In the genomic region with DNA sequence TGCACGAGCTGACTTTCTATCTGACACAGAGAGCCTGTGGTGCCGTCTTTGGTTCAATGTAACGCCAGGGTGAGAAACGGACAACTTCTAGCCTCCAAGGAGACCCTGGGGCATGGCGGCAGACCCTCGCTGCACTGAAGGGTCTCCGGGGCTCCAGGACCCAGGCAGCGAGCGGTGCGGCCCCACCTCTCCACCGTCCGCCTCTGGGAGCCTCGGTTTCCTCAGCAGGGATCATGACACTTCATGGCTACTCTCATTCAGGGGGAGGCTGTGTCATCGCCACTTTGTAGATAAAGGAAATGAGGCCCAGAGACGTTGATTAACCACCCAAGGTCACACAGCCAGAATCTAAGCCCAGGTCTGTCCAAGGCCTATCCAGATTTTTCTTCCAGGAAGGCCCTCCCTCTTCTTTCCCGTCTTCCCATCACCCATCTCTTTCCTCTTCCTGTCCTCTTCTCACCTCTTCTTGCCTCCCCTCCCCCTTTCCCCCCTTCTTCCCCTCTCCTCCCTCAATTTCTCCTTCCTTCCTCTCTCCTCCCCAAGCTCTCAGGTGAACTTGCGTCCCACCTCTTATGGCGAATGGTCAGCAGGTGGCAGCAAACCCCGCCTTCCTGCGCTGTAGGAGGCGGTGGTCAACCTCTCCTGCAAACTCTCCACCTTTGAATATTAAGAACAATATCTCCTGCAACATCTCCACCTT, we compare ENCODE assay signal across 11 cellular contexts.
DNase-seq lines count a peak whose midpoint lies in the region; ATAC-seq, FAIRE-seq and TF ChIP-seq lines count a peak whose summit lies in the region.
"Had no signal": no experiment of that assay in that cellular context is flagged by ENCODE, and none has a peak within 500 bp of the region (broad histone marks: within the 10 kb centered on the region; RNA-seq: fewer than 3 reads in every experiment).

No MANE protein-coding gene starts in this region.

- H3K4me3 Mint-ChIP-seq in activated CD4-positive, alpha-beta T cell treated with anti-CD3 and anti-CD28 coated beads for 36 hours, result no peak overlapping the region

- no peaks in the 10 kb centered on the region for H3K9me3 Mint-ChIP-seq in activated CD4-positive, alpha-beta T cell treated with anti-CD3 and anti-CD28 coated beads for 36 hours (ENCODE audit: low read depth)

- H3K27me3 ChIP-seq in bronchial epithelial cell (ENCODE audit: control insufficient read depth, insufficient read depth, low read length) (no peaks in the 10 kb centered on the region), pancreas (no peaks in the 10 kb centered on the region)
- H3K27me3 ChIP-seq: adrenal gland, SJSA1 had no signal

- H3K27me3 Mint-ChIP-seq in activated CD4-positive, alpha-beta T cell treated with anti-CD3 and anti-CD28 coated beads for 36 hours, result peaks cover 2% of the 10 kb centered on the region

- H3K36me3 ChIP-seq in bronchial epithelial cell (ENCODE audit: control insufficient read depth, insufficient read depth, low read length) (no peaks in the 10 kb centered on the region), pancreas (no peaks in the 10 kb centered on the region)
- H3K36me3 ChIP-seq: adrenal gland, SJSA1 had no signal

- H3K27ac ChIP-seq in pancreas, result no peak overlapping the region
- H3K27ac ChIP-seq: adrenal gland, SJSA1 had no signal

- FAIRE-seq in bronchial epithelial cell (lab: Jason Lieb, UNC), result peak; percentile 60
- no peak for FAIRE-seq in pancreas (lab: Jason Lieb, UNC)

- no peak for ATAC-seq in activated CD4-positive, alpha-beta T cell treated with anti-CD3 and anti-CD28 coated beads for 36 hours
- ATAC-seq in pancreas (peak in 3 of 4 donors; percentile 40 to 79 (median 68)), HG02970 (IDR thresholded peaks at IDR 0.05; ENCODE audit: low FRiP score, unreplicated experiment) (no peak), GM18505 (IDR thresholded peaks at IDR 0.05; ENCODE audit: unreplicated experiment) (no peak)

- DNase-seq in activated CD4-positive, alpha-beta T cell treated with anti-CD3 and anti-CD28 coated beads for 36 hours, result peak; percentile 44
- DNase-seq in activated CD4-positive, alpha-beta T cell treated with anti-CD3 and anti-CD28 coated beads for 1 hour, result no peak
- DNase-seq in bronchial epithelial cell (ENCODE audit: low read depth) (no peak), pancreas (peak in 1 of 6 donors; percentile 39), globus pallidus (ENCODE audit: low spot score) (no peak)
- DNase-seq: adrenal gland, NCI-H2081 treated with DMSO at 0.1 percent for 48 hours had no signal

- intact Hi-C loops in activated CD4-positive, alpha-beta T cell treated with anti-CD3 and anti-CD28 coated beads for 36 hours (cut with DNase I, micrococcal nuclease), result no loop called here
- intact Hi-C loops in pancreas (cut with DNase I), result no loop called here

- CTCF ChIA-PET in activated CD4-positive, alpha-beta T cell treated with anti-CD3 and anti-CD28 coated beads for 36 hours (lab: Charles Lee), result no interaction called here

- no peaks in the 10 kb centered on the region for H3K9me3 ChIP-seq in pancreas
- H3K9me3 ChIP-seq: adrenal gland, SJSA1 had no signal

- WGBS in pancreas, 2 donors, result 48 to 53% methylated on average over 21 of the region's 21 CpGs

- TF ChIP-seq POLR2A in GM18505 (IDR thresholded peaks at IDR 0.05; ENCODE audit: borderline replicate concordance, extremely low read depth, insufficient read depth, insufficient read length), result no peak

- TF ChIP-seq CTCF in LNCAP (IDR thresholded peaks at IDR 0.05) (peak; percentile 71), bronchial epithelial cell (IDR thresholded peaks at IDR 0.05; ENCODE audit: insufficient read depth, low read length, severe bottlenecking) (no peak), pancreas (IDR thresholded peaks at IDR 0.05) (peak in 2 of 4 donors; percentile 10 to 25)

- no peak overlapping the region for H3K4me3 ChIP-seq in bronchial epithelial cell (ENCODE audit: low read depth, low read length)
- no peak overlapping the region for H3K4me3 ChIP-seq in pancreas
- H3K4me3 ChIP-seq: adrenal gland, SJSA1 had no signal

- no peak overlapping the region for H3K27ac Mint-ChIP-seq in activated CD4-positive, alpha-beta T cell treated with anti-CD3 and anti-CD28 coated beads for 36 hours

- POLR2A ChIA-PET in activated CD4-positive, alpha-beta T cell treated with anti-CD3 and anti-CD28 coated beads for 36 hours (lab: Charles Lee), result no interaction called here

- no peaks in the 10 kb centered on the region for H3K4me1 Mint-ChIP-seq in activated CD4-positive, alpha-beta T cell treated with anti-CD3 and anti-CD28 coated beads for 36 hours

- no peaks in the 10 kb centered on the region for H3K36me3 Mint-ChIP-seq in activated CD4-positive, alpha-beta T cell treated with anti-CD3 and anti-CD28 coated beads for 36 hours (ENCODE audit: low read depth)

- no peaks in the 10 kb centered on the region for H3K4me1 ChIP-seq in pancreas
- H3K4me1 ChIP-seq: adrenal gland, SJSA1 had no signal

Comparison
In these comparisons a context has a peak if more than half of its experiments do, and no peak if none do; other contexts are left out.
1. ATAC-seq: peak in pancreas (3 of 4); none in activated CD4-positive, alpha-beta T cell treated with anti-CD3 and anti-CD28 coated beads for 36 hours (single experiment), HG02970 (single experiment) and GM18505 (single experiment).